In the genomic region with DNA sequence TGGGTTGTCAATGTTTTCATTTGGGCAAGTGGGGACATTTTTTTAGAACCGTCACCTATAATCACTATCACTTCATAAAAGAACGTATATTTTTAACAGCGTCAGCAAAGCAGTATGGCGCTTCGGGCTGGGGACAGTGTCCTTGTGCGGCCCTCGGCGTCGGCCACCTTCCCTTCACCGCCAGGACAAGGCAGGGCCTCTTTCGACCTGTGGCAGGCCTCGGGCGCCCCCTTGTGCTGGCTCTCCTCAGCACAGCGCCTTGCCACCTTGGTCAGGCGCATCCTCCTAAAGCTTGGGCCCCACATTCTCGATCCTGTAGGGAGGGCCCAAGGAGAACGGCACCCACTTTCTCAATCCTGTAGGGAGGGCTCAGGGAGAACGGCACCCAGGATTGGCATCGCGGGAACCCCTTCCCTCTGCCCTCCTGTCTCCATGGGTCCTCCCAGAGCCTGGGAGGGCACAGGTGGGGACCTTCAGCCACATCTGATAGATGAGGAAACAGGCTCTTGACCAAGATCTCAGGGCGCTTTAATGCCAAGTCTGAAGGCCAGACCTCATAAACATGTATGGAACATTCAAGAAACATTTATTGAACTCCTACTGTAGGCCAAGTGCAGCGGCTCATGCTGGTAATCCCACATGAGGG, we compare ENCODE assay signal across 8 cellular contexts. TPM values are rescaled to one million over a fixed set of nuclear protein-coding genes. Genes with fewer than 3 reads are reported as not detected.
DNase-seq lines count a peak whose midpoint lies in the region; ATAC-seq and TF ChIP-seq lines count a peak whose summit lies in the region.

No MANE protein-coding gene starts in this region.

- H3K27ac ChIP-seq in endodermal cell (ENCODE audit: low read depth, low read length) (no peak overlapping the region), suprapubic skin (no peak overlapping the region)

- no peak for ATAC-seq in GM18870 (IDR thresholded peaks at IDR 0.05; ENCODE audit: unreplicated experiment)

- no peak overlapping the region for H3K9ac ChIP-seq in endodermal cell (ENCODE audit: extremely low read depth, low read length, poor library complexity, severe bottlenecking)

- CTCF ChIA-PET in activated CD4-positive, alpha-beta memory T cell treated with anti-CD3 and anti-CD28 coated beads, Interleukin-2, amount 10 ng/mL, durations not matched to agents 7 days and 5 days (lab: Charles Lee), result interaction anchor here (1.1 kb wide), 1 partner anchor 19 kb away, joined by 3 read pairs; no protein-coding TSS in a partner anchor

- TF ChIP-seq EP300 in suprapubic skin (IDR thresholded peaks at IDR 0.05), result no peak

- TF ChIP-seq CTCF in GM12873 (IDR thresholded peaks at IDR 0.05; ENCODE audit: insufficient read depth, low read depth, low read length, missing control alignments) (peak; percentile 71), endodermal cell (conservative IDR thresholded peaks at IDR 0.05) (peak; percentile 99), suprapubic skin (IDR thresholded peaks at IDR 0.05) (peak; percentile 64 to 85)

- peaks cover 3% of the 10 kb centered on the region for H3K4me1 Mint-ChIP-seq in activated CD4-positive, alpha-beta memory T cell treated with anti-CD3 and anti-CD28 coated beads, Interleukin-2, amount 10 ng/mL, durations not matched to agents 7 days and 5 days
- H3K4me1 Mint-ChIP-seq in endodermal cell, result peaks cover 2% of the 10 kb centered on the region

- no peaks in the 10 kb centered on the region for H3K36me3 ChIP-seq in endodermal cell (ENCODE audit: control insufficient read depth, insufficient read depth, low read length)
- H3K36me3 ChIP-seq in suprapubic skin, result no peaks in the 10 kb centered on the region

- H3K4me1 ChIP-seq in endodermal cell (ENCODE audit: control insufficient read depth, insufficient read depth, low read length) (no peaks in the 10 kb centered on the region), suprapubic skin (peaks cover 2% of the 10 kb centered on the region)

- no peaks in the 10 kb centered on the region for H3K27me3 ChIP-seq in endodermal cell (ENCODE audit: control insufficient read depth, insufficient read depth, low read length, poor library complexity, severe bottlenecking)
- H3K27me3 ChIP-seq in suprapubic skin, result no peaks in the 10 kb centered on the region

- H3K36me3 Mint-ChIP-seq in activated CD4-positive, alpha-beta memory T cell treated with anti-CD3 and anti-CD28 coated beads, Interleukin-2, amount 10 ng/mL, durations not matched to agents 7 days and 5 days (ENCODE audit: low read depth), result no peaks in the 10 kb centered on the region
- H3K36me3 Mint-ChIP-seq in endodermal cell (ENCODE audit: low read depth), result no peaks in the 10 kb centered on the region

- no peaks in the 10 kb centered on the region for H3K9me3 Mint-ChIP-seq in activated CD4-positive, alpha-beta memory T cell treated with anti-CD3 and anti-CD28 coated beads, Interleukin-2, amount 10 ng/mL, durations not matched to agents 7 days and 5 days
- H3K9me3 Mint-ChIP-seq in endodermal cell, result no peaks in the 10 kb centered on the region

- DNase-seq in A172 (ENCODE audit: low spot score), result peak; percentile 75
- peak; percentile 37 for DNase-seq in NCI-H345 treated with DMSO at 0.1 percent for 48 hours (lab: John Stamatoyannopoulos, UW; ENCODE audit: unreplicated experiment)
- peak; percentile 69 for DNase-seq in activated CD4-positive, alpha-beta memory T cell treated with anti-CD3 and anti-CD28 coated beads, Interleukin-2, amount 10 ng/mL, durations not matched to agents 7 days and 5 days
- peak; percentile 96 for DNase-seq in endodermal cell
- peak; percentile 48 for DNase-seq in myocyte (ENCODE audit: low read depth)
- no peak for DNase-seq in suprapubic skin (ENCODE audit: low spot score in 2 of 2)

- WGBS in endodermal cell (ENCODE audit: insufficient coverage in 1 of 2, insufficient read length in 1 of 2), 2 experiments, result 18 to 22% methylated on average over 13 to 22 of the region's 22 CpGs
- 12% methylated on average over 21 of the region's 22 CpGs for WGBS in suprapubic skin

- H3K27ac Mint-ChIP-seq in activated CD4-positive, alpha-beta memory T cell treated with anti-CD3 and anti-CD28 coated beads, Interleukin-2, amount 10 ng/mL, durations not matched to agents 7 days and 5 days, result no peak overlapping the region
- H3K27ac Mint-ChIP-seq in endodermal cell, result no peak overlapping the region

- no peak for TF ChIP-seq POLR2A in suprapubic skin (IDR thresholded peaks at IDR 0.05)

- no peak overlapping the region for H3K4me3 Mint-ChIP-seq in activated CD4-positive, alpha-beta memory T cell treated with anti-CD3 and anti-CD28 coated beads, Interleukin-2, amount 10 ng/mL, durations not matched to agents 7 days and 5 days
- H3K4me3 Mint-ChIP-seq in endodermal cell, result no peak overlapping the region

- POLR2A ChIA-PET in activated CD4-positive, alpha-beta memory T cell treated with anti-CD3 and anti-CD28 coated beads, Interleukin-2, amount 10 ng/mL, durations not matched to agents 7 days and 5 days (lab: Charles Lee), result no interaction called here

- H3K9me3 ChIP-seq in endodermal cell (ENCODE audit: control insufficient read depth, low read length) (no peaks in the 10 kb centered on the region), suprapubic skin (no peaks in the 10 kb centered on the region)

- H3K27me3 Mint-ChIP-seq in activated CD4-positive, alpha-beta memory T cell treated with anti-CD3 and anti-CD28 coated beads, Interleukin-2, amount 10 ng/mL, durations not matched to agents 7 days and 5 days, result no peaks in the 10 kb centered on the region
- H3K27me3 Mint-ChIP-seq in endodermal cell (ENCODE audit: insufficient read depth), result no peaks in the 10 kb centered on the region

- H3K4me3 ChIP-seq in endodermal cell (ENCODE audit: low read length) (no peak overlapping the region), suprapubic skin (no peak overlapping the region)

RNA-seq across cellular contexts. Expression of gene FADD, which starts 11.5 kb away (rescaled TPM):
- total RNA-seq in A172 (2014; rRNA removed; shearing (Covaris generic)), result 66.0 and 69.0 TPM in 2 replicates
- total RNA-seq in activated CD4-positive, alpha-beta memory T cell treated with anti-CD3 and anti-CD28 coated beads, Interleukin-2, amount 10 ng/mL, durations not matched to agents 7 days and 5 days, result 10 to 100 TPM; 39.5 to 39.8 TPM
- total RNA-seq in endodermal cell, result 10 to 100 TPM; 50.6 to 53.1 TPM
- 24.4 TPM for polyA plus RNA-seq in endodermal cell (2013, experiment 1 of 2)
- 22.4 TPM for polyA plus RNA-seq in endodermal cell (2013, experiment 2 of 2)
- 15.3 and 16.5 TPM in 2 replicates for total RNA-seq in myocyte
- polyA plus RNA-seq in myocyte (2012), result 36.1 TPM
- total RNA-seq in suprapubic skin, result 10 to 100 TPM; 12.3 to 29.3 (median 18.1) TPM

Comparison
In these comparisons a context has a peak if more than half of its experiments do, and no peak if none do; other contexts are left out.
1. DNase-seq: peak in A172 (single experiment), NCI-H345 treated with DMSO at 0.1 percent for 48 hours (single experiment), activated CD4-positive, alpha-beta memory T cell treated with anti-CD3 and anti-CD28 coated beads, Interleukin-2, amount 10 ng/mL, durations not matched to agents 7 days and 5 days (single experiment), endodermal cell (single experiment) and myocyte (single experiment); none in suprapubic skin (0 of 2).
2. Peak in every context shown above with its lines, with median percentiles within 50 percentile points of each other: CTCF ChIP-seq.